Comparison of ENCODE assay signal across 1 cellular context in the genomic region with DNA sequence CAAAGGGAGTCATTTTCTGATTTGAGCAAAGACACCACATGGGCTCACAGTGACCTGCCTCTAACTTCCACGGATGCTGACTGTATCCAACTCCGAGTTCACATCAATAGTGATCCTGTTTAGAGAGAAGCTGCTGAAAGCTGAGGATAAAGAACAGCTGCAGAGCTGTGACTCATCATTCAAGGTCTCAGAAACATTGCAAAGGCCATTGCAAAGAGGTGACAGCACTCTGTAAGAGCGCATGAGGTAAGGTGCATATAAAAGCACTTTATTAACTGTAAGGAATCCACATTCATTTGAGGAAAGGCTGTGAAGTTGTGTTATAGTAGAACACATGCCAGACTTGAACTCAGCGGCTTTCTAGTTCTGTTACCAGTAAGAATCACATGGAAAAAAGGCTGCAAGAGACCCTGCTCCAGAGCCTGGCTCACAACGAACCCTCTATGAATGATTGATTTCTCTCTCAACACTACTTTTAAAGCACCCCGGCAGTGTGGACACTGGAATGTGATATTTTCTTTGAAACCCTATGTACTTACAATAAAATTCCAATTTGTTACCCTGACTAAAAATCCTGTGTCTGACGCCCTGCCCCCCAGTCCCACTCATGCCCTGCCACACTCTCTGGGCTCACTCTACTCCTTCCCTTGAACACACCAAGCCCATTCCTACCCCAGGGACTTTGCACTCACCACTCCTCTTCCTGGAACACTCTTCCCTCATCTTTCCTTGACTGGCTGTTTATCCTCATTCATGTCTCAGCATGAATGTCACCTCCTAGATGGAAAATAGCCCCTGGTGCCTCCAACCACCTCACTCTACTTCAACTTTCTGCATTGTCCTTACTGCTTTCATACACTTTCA.
A peak's percentile ranks its signal among the peaks of the same experiment; 100 is the strongest.
TF ChIP-seq lines count a peak whose summit lies in the region.

No MANE protein-coding gene starts in this region.

TF ChIP-seq in HepG2, 621 proteins besides CTCF, POLR2A, EP300 and RAD21 (continued from another document):
- TF ChIP-seq, protein P1, sequence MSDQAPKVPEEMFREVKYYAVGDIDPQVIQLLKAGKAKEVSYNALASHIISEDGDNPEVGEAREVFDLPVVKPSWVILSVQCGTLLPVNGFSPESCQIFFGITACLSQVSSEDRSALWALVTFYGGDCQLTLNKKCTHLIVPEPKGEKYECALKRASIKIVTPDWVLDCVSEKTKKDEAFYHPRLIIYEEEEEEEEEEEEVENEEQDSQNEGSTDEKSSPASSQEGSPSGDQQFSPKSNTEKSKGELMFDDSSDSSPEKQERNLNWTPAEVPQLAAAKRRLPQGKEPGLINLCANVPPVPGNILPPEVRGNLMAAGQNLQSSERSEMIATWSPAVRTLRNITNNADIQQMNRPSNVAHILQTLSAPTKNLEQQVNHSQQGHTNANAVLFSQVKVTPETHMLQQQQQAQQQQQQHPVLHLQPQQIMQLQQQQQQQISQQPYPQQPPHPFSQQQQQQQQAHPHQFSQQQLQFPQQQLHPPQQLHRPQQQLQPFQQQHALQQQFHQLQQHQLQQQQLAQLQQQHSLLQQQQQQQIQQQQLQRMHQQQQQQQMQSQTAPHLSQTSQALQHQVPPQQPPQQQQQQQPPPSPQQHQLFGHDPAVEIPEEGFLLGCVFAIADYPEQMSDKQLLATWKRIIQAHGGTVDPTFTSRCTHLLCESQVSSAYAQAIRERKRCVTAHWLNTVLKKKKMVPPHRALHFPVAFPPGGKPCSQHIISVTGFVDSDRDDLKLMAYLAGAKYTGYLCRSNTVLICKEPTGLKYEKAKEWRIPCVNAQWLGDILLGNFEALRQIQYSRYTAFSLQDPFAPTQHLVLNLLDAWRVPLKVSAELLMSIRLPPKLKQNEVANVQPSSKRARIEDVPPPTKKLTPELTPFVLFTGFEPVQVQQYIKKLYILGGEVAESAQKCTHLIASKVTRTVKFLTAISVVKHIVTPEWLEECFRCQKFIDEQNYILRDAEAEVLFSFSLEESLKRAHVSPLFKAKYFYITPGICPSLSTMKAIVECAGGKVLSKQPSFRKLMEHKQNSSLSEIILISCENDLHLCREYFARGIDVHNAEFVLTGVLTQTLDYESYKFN (CRISPR knock-in tag; conservative IDR thresholded peaks at IDR 0.05) = 0 out of 2 replicates have a peak, but pooled peaks have one; percentile 15
- TF ChIP-seq TEAD3 (CRISPR knock-in tag; optimal IDR thresholded peaks at IDR 0.05; ENCODE audit: borderline replicate concordance) (peak; percentile 24), CEBPB (IDR thresholded peaks at IDR 0.05; ENCODE audit: borderline replicate concordance, low read depth, low read length) (peak; percentile 48; the same call in 1 of the 2 replicates), FOXA3 (CRISPR knock-in tag; IDR thresholded peaks at IDR 0.05) (0 out of 2 replicates have a peak, but pooled peaks have one; percentile 7), FOSL1 (CRISPR knock-in tag; IDR thresholded peaks at IDR 0.05; ENCODE audit: borderline replicate concordance) (peak; percentile 49), CREB1 (IDR thresholded peaks at IDR 0.05) (peak; percentile 47; the same call in 1 of the 2 replicates), CREB1 (CRISPR knock-in tag; IDR thresholded peaks at IDR 0.05) (no peak), MXI1 (IDR thresholded peaks at IDR 0.05; ENCODE audit: borderline replicate concordance, low read depth, low read length) (0 out of 3 replicates have a peak, but pooled peaks have one; percentile 30), ZNF3 (CRISPR knock-in tag; IDR thresholded peaks at IDR 0.05) (peak; percentile 49; the same call in 1 of the 2 replicates), JUND (CRISPR knock-in tag; IDR thresholded peaks at IDR 0.05) (peak; percentile 69; the same call in 1 of the 2 replicates), SAP130 (CRISPR knock-in tag; IDR thresholded peaks at IDR 0.05; ENCODE audit: low read depth) (peak; percentile 14; the same call in 1 of the 2 replicates), ZNF7 (CRISPR knock-in tag; IDR thresholded peaks at IDR 0.05) (peak; percentile 56; the same call in 1 of the 2 replicates)
- TF ChIP-seq, protein P2, sequence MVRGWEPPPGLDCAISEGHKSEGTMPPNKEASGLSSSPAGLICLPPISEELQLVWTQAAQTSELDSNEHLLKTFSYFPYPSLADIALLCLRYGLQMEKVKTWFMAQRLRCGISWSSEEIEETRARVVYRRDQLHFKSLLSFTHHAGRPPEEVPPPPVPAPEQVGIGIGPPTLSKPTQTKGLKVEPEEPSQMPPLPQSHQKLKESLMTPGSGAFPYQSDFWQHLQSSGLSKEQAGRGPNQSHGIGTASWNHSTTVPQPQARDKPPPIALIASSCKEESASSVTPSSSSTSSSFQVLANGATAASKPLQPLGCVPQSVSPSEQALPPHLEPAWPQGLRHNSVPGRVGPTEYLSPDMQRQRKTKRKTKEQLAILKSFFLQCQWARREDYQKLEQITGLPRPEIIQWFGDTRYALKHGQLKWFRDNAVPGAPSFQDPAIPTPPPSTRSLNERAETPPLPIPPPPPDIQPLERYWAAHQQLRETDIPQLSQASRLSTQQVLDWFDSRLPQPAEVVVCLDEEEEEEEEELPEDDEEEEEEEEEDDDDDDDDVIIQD (CRISPR knock-in tag; IDR thresholded peaks at IDR 0.05; ENCODE audit: low read depth) = no peak
- TF ChIP-seq, protein P3, sequence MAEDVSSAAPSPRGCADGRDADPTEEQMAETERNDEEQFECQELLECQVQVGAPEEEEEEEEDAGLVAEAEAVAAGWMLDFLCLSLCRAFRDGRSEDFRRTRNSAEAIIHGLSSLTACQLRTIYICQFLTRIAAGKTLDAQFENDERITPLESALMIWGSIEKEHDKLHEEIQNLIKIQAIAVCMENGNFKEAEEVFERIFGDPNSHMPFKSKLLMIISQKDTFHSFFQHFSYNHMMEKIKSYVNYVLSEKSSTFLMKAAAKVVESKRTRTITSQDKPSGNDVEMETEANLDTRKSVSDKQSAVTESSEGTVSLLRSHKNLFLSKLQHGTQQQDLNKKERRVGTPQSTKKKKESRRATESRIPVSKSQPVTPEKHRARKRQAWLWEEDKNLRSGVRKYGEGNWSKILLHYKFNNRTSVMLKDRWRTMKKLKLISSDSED (CRISPR knock-in tag; IDR thresholded peaks at IDR 0.05) = no peak
- TF ChIP-seq, protein P4, sequence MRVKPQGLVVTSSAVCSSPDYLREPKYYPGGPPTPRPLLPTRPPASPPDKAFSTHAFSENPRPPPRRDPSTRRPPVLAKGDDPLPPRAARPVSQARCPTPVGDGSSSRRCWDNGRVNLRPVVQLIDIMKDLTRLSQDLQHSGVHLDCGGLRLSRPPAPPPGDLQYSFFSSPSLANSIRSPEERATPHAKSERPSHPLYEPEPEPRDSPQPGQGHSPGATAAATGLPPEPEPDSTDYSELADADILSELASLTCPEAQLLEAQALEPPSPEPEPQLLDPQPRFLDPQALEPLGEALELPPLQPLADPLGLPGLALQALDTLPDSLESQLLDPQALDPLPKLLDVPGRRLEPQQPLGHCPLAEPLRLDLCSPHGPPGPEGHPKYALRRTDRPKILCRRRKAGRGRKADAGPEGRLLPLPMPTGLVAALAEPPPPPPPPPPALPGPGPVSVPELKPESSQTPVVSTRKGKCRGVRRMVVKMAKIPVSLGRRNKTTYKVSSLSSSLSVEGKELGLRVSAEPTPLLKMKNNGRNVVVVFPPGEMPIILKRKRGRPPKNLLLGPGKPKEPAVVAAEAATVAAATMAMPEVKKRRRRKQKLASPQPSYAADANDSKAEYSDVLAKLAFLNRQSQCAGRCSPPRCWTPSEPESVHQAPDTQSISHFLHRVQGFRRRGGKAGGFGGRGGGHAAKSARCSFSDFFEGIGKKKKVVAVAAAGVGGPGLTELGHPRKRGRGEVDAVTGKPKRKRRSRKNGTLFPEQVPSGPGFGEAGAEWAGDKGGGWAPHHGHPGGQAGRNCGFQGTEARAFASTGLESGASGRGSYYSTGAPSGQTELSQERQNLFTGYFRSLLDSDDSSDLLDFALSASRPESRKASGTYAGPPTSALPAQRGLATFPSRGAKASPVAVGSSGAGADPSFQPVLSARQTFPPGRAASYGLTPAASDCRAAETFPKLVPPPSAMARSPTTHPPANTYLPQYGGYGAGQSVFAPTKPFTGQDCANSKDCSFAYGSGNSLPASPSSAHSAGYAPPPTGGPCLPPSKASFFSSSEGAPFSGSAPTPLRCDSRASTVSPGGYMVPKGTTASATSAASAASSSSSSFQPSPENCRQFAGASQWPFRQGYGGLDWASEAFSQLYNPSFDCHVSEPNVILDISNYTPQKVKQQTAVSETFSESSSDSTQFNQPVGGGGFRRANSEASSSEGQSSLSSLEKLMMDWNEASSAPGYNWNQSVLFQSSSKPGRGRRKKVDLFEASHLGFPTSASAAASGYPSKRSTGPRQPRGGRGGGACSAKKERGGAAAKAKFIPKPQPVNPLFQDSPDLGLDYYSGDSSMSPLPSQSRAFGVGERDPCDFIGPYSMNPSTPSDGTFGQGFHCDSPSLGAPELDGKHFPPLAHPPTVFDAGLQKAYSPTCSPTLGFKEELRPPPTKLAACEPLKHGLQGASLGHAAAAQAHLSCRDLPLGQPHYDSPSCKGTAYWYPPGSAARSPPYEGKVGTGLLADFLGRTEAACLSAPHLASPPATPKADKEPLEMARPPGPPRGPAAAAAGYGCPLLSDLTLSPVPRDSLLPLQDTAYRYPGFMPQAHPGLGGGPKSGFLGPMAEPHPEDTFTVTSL (CRISPR knock-in tag; IDR thresholded peaks at IDR 0.05; ENCODE audit: borderline replicate concordance) = peak; percentile 42; the same call in 1 of the 2 replicates
- TF ChIP-seq, protein P5, sequence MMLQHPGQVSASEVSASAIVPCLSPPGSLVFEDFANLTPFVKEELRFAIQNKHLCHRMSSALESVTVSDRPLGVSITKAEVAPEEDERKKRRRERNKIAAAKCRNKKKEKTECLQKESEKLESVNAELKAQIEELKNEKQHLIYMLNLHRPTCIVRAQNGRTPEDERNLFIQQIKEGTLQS (CRISPR knock-in tag; IDR thresholded peaks at IDR 0.05) = 0 out of 2 replicates have a peak, but pooled peaks have one; percentile 34
- TF ChIP-seq, protein P6, sequence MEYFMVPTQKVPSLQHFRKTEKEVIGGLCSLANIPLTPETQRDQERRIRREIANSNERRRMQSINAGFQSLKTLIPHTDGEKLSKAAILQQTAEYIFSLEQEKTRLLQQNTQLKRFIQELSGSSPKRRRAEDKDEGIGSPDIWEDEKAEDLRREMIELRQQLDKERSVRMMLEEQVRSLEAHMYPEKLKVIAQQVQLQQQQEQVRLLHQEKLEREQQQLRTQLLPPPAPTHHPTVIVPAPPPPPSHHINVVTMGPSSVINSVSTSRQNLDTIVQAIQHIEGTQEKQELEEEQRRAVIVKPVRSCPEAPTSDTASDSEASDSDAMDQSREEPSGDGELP (IDR thresholded peaks at IDR 0.05; ENCODE audit: borderline replicate concordance, low read depth) = peak; percentile 65; the same call in 1 of the 2 replicates
- TF ChIP-seq, protein P7, sequence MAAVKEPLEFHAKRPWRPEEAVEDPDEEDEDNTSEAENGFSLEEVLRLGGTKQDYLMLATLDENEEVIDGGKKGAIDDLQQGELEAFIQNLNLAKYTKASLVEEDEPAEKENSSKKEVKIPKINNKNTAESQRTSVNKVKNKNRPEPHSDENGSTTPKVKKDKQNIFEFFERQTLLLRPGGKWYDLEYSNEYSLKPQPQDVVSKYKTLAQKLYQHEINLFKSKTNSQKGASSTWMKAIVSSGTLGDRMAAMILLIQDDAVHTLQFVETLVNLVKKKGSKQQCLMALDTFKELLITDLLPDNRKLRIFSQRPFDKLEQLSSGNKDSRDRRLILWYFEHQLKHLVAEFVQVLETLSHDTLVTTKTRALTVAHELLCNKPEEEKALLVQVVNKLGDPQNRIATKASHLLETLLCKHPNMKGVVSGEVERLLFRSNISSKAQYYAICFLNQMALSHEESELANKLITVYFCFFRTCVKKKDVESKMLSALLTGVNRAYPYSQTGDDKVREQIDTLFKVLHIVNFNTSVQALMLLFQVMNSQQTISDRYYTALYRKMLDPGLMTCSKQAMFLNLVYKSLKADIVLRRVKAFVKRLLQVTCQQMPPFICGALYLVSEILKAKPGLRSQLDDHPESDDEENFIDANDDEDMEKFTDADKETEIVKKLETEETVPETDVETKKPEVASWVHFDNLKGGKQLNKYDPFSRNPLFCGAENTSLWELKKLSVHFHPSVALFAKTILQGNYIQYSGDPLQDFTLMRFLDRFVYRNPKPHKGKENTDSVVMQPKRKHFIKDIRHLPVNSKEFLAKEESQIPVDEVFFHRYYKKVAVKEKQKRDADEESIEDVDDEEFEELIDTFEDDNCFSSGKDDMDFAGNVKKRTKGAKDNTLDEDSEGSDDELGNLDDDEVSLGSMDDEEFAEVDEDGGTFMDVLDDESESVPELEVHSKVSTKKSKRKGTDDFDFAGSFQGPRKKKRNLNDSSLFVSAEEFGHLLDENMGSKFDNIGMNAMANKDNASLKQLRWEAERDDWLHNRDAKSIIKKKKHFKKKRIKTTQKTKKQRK (IDR thresholded peaks at IDR 0.05; ENCODE audit: low read length) = no peak
- TF ChIP-seq, protein P8, sequence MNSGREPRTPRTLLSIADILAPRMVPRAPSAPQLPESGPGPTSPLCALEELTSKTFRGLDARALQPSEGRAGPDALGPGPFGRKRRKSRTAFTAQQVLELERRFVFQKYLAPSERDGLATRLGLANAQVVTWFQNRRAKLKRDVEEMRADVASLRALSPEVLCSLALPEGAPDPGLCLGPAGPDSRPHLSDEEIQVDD (CRISPR knock-in tag; IDR thresholded peaks at IDR 0.05; ENCODE audit: borderline replicate concordance) = no peak
- TF ChIP-seq, protein P9, sequence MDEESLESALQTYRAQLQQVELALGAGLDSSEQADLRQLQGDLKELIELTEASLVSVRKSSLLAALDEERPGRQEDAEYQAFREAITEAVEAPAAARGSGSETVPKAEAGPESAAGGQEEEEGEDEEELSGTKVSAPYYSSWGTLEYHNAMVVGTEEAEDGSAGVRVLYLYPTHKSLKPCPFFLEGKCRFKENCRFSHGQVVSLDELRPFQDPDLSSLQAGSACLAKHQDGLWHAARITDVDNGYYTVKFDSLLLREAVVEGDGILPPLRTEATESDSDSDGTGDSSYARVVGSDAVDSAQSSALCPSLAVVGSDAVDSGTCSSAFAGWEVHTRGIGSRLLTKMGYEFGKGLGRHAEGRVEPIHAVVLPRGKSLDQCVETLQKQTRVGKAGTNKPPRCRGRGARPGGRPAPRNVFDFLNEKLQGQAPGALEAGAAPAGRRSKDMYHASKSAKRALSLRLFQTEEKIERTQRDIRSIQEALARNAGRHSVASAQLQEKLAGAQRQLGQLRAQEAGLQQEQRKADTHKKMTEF (CRISPR knock-in tag; IDR thresholded peaks at IDR 0.05) = no peak
